In the genomic region with DNA sequence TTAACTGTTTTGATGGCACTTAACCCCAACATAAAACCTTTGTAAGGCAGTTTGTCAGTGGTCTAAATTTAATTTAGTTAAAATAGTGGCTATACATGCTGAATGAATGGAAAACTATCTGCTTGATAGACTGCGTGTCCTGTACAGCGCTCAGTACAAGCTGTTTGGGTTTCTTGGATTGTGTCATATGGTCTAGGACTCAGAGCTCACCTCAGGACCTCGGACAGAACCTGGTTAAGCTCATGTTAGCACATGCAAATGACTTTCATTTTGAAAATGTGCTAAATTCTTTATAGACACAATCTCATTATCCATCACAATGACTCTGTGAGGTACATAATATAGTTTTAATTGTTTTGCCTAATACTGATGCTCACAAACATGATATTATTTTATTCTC, we compare ENCODE assay signal across 12 cellular contexts. TPM values are rescaled to one million over a fixed set of nuclear protein-coding genes. Genes with fewer than 3 reads are reported as not detected.
"Had no signal": no experiment of that assay in that cellular context is flagged by ENCODE, and none has a peak within 500 bp of the region (broad histone marks: within the 10 kb centered on the region; RNA-seq: fewer than 3 reads in every experiment).

No MANE protein-coding gene starts in this region.

- DNase-seq: activated CD4-positive, alpha-beta T cell treated with anti-CD3 and anti-CD28 coated beads, Interleukin-2, amount 10 ng/mL, durations not matched to agents 7 days and 5 days; activated CD4-positive, CD25-positive, alpha-beta regulatory T cell; activated CD8-positive, alpha-beta memory T cell treated with anti-CD3 and anti-CD28 coated beads for 24 hours; activated naive CD4-positive, alpha-beta T cell treated with anti-CD3 and anti-CD28 coated beads for 36 hours; activated T-cell treated with anti-CD3 and anti-CD28 coated beads for 4 hours; foreskin fibroblast; left lung; stimulated activated CD4-positive, alpha-beta T cell treated with anti-CD3 and anti-CD28 coated beads, Interleukin-4, amount 100 ng/mL, for 24 hours; T-helper 17 cell; upper lobe of right lung had no signal

- ATAC-seq: activated T-helper 17 cell treated with anti-CD3 and anti-CD28 coated beads, Interleukin-2, amount 50 U/mL, for 72 hours; left lung; T-helper 17 cell; upper lobe of right lung had no signal

RNA-seq across cellular contexts. Expression of gene RELN, which starts 55.7 kb away (rescaled TPM):
- total RNA-seq: activated CD4-positive, alpha-beta T cell treated with anti-CD3 and anti-CD28 coated beads, Interleukin-2, amount 10 ng/mL, durations not matched to agents 7 days and 5 days; activated naive CD4-positive, alpha-beta T cell treated with anti-CD3 and anti-CD28 coated beads for 36 hours; activated T-helper 17 cell treated with anti-CD3 and anti-CD28 coated beads, Interleukin-2, amount 50 U/mL, for 72 hours; chondrocyte; T-helper 17 cell had no signal
